ENCODE assay signal across 9 cellular contexts in the genomic region with DNA sequence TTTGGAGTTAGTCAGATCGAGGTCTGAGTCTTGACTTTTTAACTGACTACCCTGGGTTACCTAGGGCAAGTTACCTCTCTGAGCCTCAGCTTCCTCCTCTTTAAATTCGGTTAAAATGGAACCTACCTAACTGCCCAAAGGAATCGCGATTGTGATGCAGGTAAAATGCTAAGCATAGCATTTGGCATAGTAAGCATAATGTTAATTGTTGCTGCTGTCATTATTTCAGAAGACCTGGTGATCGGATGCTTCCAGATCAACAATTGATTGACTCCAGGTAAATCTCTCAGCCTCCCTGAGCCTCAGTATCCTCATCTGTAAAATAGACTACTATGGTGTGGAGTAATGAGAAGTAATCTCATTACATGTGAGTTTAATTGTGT. TPM values are rescaled to one million over a fixed set of nuclear protein-coding genes. Genes with fewer than 3 reads are reported as not detected.
DNase-seq lines count a peak whose midpoint lies in the region; ATAC-seq and TF ChIP-seq lines count a peak whose summit lies in the region.
"Had no signal": no experiment of that assay in that cellular context is flagged by ENCODE, and none has a peak within 500 bp of the region (broad histone marks: within the 10 kb centered on the region; RNA-seq: fewer than 3 reads in every experiment).

No MANE protein-coding gene starts in this region.

- intact Hi-C loops in activated naive CD4-positive, alpha-beta T cell treated with anti-CD3 and anti-CD28 coated beads for 36 hours (cut with micrococcal nuclease): no loop called here
- intact Hi-C loops in lower lobe of right lung (cut with DNase I): no loop called here

- peaks cover 3% of the 10 kb centered on the region for H3K36me3 Mint-ChIP-seq in activated naive CD4-positive, alpha-beta T cell treated with anti-CD3 and anti-CD28 coated beads for 36 hours (ENCODE audit: low read depth)

- H3K9me3 ChIP-seq in lower lobe of right lung (no peaks in the 10 kb centered on the region), tibial nerve (no peaks in the 10 kb centered on the region)

- H3K4me1 ChIP-seq in lower lobe of right lung (peaks cover 17% of the 10 kb centered on the region), tibial nerve (peaks cover 0 to 22% (median 6%) of the 10 kb centered on the region in 4 donors)

- ATAC-seq in lower lobe of right lung (no peak), GM21447 (IDR thresholded peaks at IDR 0.05; ENCODE audit: unreplicated experiment) (no peak)

- WGBS in tibial nerve, 2 donors: 16% methylated on average over 5 of the region's 5 CpGs

- H3K27me3 Mint-ChIP-seq in activated naive CD4-positive, alpha-beta T cell treated with anti-CD3 and anti-CD28 coated beads for 36 hours (ENCODE audit: low read depth): no peaks in the 10 kb centered on the region

- H3K4me3 ChIP-seq in astrocyte of the cerebellum (ENCODE audit: low read depth, low read length) (peak overlapping the region; percentile 80), lower lobe of right lung (peak overlapping the region; percentile 97), tibial nerve (peak overlapping the region; percentile 65 to 78 (median 69))

- H3K4me1 Mint-ChIP-seq in activated naive CD4-positive, alpha-beta T cell treated with anti-CD3 and anti-CD28 coated beads for 36 hours (ENCODE audit: low read depth): peaks cover 30% of the 10 kb centered on the region

- TF ChIP-seq CTCF in astrocyte of the cerebellum (IDR thresholded peaks at IDR 0.05; ENCODE audit: low read depth, low read length, missing control alignments): no peak
- TF ChIP-seq CTCF in lower lobe of right lung (IDR thresholded peaks at IDR 0.05): no peak
- no peak for TF ChIP-seq CTCF in tibial nerve (IDR thresholded peaks at IDR 0.05)
- TF ChIP-seq CTCF in GM13977 (IDR thresholded peaks at IDR 0.05; ENCODE audit: extremely low read depth, insufficient read depth, missing control alignments): no peak

- H3K36me3 ChIP-seq in lower lobe of right lung (no peaks in the 10 kb centered on the region), tibial nerve (no peaks in the 10 kb centered on the region)

- H3K4me3 Mint-ChIP-seq in activated naive CD4-positive, alpha-beta T cell treated with anti-CD3 and anti-CD28 coated beads for 36 hours: peak overlapping the region; percentile 98

- H3K9me3 Mint-ChIP-seq in activated naive CD4-positive, alpha-beta T cell treated with anti-CD3 and anti-CD28 coated beads for 36 hours: no peaks in the 10 kb centered on the region

- in situ Hi-C loops in astrocyte of the cerebellum (cut with HindIII; ENCODE audit: low sequenced_read_pairs) (no loop called here), GM13977 (cut with MboI; ENCODE audit: low pct_unique_long_range_greater_than_20kb, low sequenced_read_pairs, unreplicated experiment) (loop anchor here (25.0 kb wide), 1 partner anchor 154 kb away; no protein-coding TSS in a partner anchor)

- no peak for TF ChIP-seq POLR2A in tibial nerve (IDR thresholded peaks at IDR 0.05)

- peak overlapping the region; percentile 68 for H3K27ac ChIP-seq in lower lobe of right lung
- H3K27ac ChIP-seq in tibial nerve: peak overlapping the region in 2 of 4 donors; percentile 49 to 83

- H3K27me3 ChIP-seq in lower lobe of right lung (ENCODE audit: low read depth): no peaks in the 10 kb centered on the region
- H3K27me3 ChIP-seq in tibial nerve: no peaks in the 10 kb centered on the region

- CTCF ChIA-PET in activated naive CD4-positive, alpha-beta T cell treated with anti-CD3 and anti-CD28 coated beads for 36 hours (lab: Charles Lee): interaction anchor here (0.5 to 7.4 kb wide), 9 partner anchors 9 to 192 kb away, joined by 3 to 144 read pairs (median 5); partner anchors contain the start of genes TIMM10 and UBE2L6

- H3K27ac Mint-ChIP-seq in activated naive CD4-positive, alpha-beta T cell treated with anti-CD3 and anti-CD28 coated beads for 36 hours: peak overlapping the region; percentile 71

- no peak for DNase-seq in activated naive CD4-positive, alpha-beta T cell treated with anti-CD3 and anti-CD28 coated beads for 36 hours
- DNase-seq in activated naive CD4-positive, alpha-beta T cell treated with anti-CD3 and anti-CD28 coated beads, Interleukin-2, amount 50 U/mL, for 16 hours: no peak
- DNase-seq in astrocyte of the cerebellum (ENCODE audit: low read depth) (no peak), lower lobe of right lung (no peak), tibial nerve (ENCODE audit: low spot score in 2 of 2) (no peak), GM13977 (ENCODE audit: low spot score) (no peak), dedifferentiated amniotic fluid mesenchymal stem cell (ENCODE audit: extremely low spot score) (no peak)

- no peak for TF ChIP-seq EP300 in tibial nerve (IDR thresholded peaks at IDR 0.05)

RNA-seq across cellular contexts. Expression of gene SLC43A1, which starts 0.6 kb away (rescaled TPM):
- 10 to 100 TPM; 26.5 to 29.7 TPM for total RNA-seq in activated naive CD4-positive, alpha-beta T cell treated with anti-CD3 and anti-CD28 coated beads for 36 hours
- total RNA-seq in lower lobe of right lung (13.2 TPM), tibial nerve (10 to 100 TPM; 35.8 to 47.3 (median 42.4) TPM)

RNA-seq across cellular contexts. Expression of gene TIMM10, which starts 14.5 kb away (rescaled TPM):
- total RNA-seq in activated naive CD4-positive, alpha-beta T cell treated with anti-CD3 and anti-CD28 coated beads for 36 hours: 100 to 1,000 TPM; 131 to 136 TPM
- total RNA-seq in lower lobe of right lung: 35.3 TPM
- total RNA-seq in tibial nerve: 10 to 100 TPM; 20.2 to 51.6 (median 40.1) TPM

RNA-seq across cellular contexts. Expression of gene SMTNL1, which starts 21.3 kb away (rescaled TPM):
- not detected for total RNA-seq in activated naive CD4-positive, alpha-beta T cell treated with anti-CD3 and anti-CD28 coated beads for 36 hours
- total RNA-seq in lower lobe of right lung: not detected
- not detected for total RNA-seq in tibial nerve
- total RNA-seq: HT-29 had no signal

RNA-seq across cellular contexts. Expression of gene UBE2L6, which starts 51.4 kb away (rescaled TPM):
- 100 to 1,000 TPM; 187 to 194 TPM for total RNA-seq in activated naive CD4-positive, alpha-beta T cell treated with anti-CD3 and anti-CD28 coated beads for 36 hours
- total RNA-seq in lower lobe of right lung (172 TPM), tibial nerve (10 to 100 TPM; 22.4 to 35.7 (median 25.5) TPM)

RNA-seq across cellular contexts. Expression of gene RTN4RL2, which starts 55.7 kb away (rescaled TPM):
- under 1 TPM; 0.74 to 0.99 TPM for total RNA-seq in activated naive CD4-positive, alpha-beta T cell treated with anti-CD3 and anti-CD28 coated beads for 36 hours
- total RNA-seq in lower lobe of right lung: 4.8 TPM
- 1 to 10 TPM in 1 of 4 donors, under 1 TPM in 2, not detected in 1; 0.20 to 1.5 (median 0.42) TPM for total RNA-seq in tibial nerve
